In the genomic region with DNA sequence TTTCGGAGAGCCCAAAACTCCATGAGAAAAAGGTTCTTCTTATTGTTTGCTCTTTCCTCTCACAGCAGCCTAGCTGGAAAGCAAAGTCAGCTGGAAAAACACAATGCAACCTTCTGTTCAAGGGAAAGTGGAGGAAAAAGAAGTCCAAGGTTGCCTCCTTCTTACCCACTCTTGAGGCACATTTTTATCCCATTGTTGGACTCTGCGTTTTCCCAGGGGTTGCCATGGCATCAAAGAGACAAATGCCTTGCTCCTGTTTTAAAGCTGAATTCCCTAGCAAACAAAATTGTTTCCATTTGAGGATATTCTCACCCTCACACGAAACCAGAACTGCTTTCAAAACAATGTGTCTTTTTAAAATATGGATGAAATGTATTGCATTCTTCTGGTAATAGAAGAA, we compare ENCODE assay signal across 20 cellular contexts. TPM values are rescaled to one million over a fixed set of nuclear protein-coding genes. Genes with fewer than 3 reads are reported as not detected.
A peak's percentile ranks its signal among the peaks of the same experiment; 100 is the strongest.
DNase-seq lines count a peak whose midpoint lies in the region; ATAC-seq and FAIRE-seq lines count a peak whose summit lies in the region.
"Had no signal": no experiment of that assay in that cellular context is flagged by ENCODE, and none has a peak within 500 bp of the region (broad histone marks: within the 10 kb centered on the region; RNA-seq: fewer than 3 reads in every experiment).

No MANE protein-coding gene starts in this region.

- H3K9me3 ChIP-seq in HAP-1 = no peaks in the 10 kb centered on the region
- H3K9me3 ChIP-seq: BLaER1, gastroesophageal sphincter, lower lobe of right lung, psoas muscle had no signal

- DNase-seq in HAP-1 (ENCODE audit: low spot score in 2 of 2) (peak; percentile 11), amniotic epithelial cell (ENCODE audit: low read depth) (peak; percentile 18), iris pigment epithelial cell (ENCODE audit: low read depth) (peak; percentile 7), renal cortical epithelial cell (ENCODE audit: low read depth) (peak; percentile 40), frontal cortex (ENCODE audit: low spot score in 2 of 2) (no peak)
- DNase-seq in activated effector memory CD4-positive, alpha-beta T cell treated with Interleukin-2 at 50 U/mL for 16 hours = no peak
- DNase-seq: activated CD4-positive, alpha-beta T cell treated with anti-CD3 and anti-CD28 coated beads, Interleukin-2, amount 50 U/mL, for 1 hour; activated CD8-positive, alpha-beta memory T cell treated with anti-CD3 and anti-CD28 coated beads, Interleukin-2, amount 50 U/mL, for 48 hours; activated gamma-delta T cell treated with Interleukin-2 at 50 U/mL for 16 hours; lower lobe of right lung; natural killer cell; NCI-H2029; NK-92 treated with Interleukin-12 subunit alpha and Interleukin-12 subunit beta, amount 100 ng/mL, for 24 hours; psoas muscle had no signal

- H3K27me3 ChIP-seq in HAP-1 (ENCODE audit: low read depth) = no peaks in the 10 kb centered on the region
- H3K27me3 ChIP-seq: BLaER1, gastroesophageal sphincter had no signal

- no peak overlapping the region for H3K4me3 ChIP-seq in HAP-1
- H3K4me3 ChIP-seq: BLaER1, gastroesophageal sphincter, lower lobe of right lung, psoas muscle had no signal

- ATAC-seq in HG02678 (IDR thresholded peaks at IDR 0.05; ENCODE audit: unreplicated experiment) = no peak
- ATAC-seq: gastroesophageal sphincter, lower lobe of right lung, natural killer cell, psoas muscle had no signal

- in situ Hi-C loops in HAP-1 (cut with MboI; ENCODE audit: low sequenced_read_pairs) = no loop called here

- H3K4me1 ChIP-seq in HAP-1 = no peaks in the 10 kb centered on the region
- H3K4me1 ChIP-seq: BLaER1, lower lobe of right lung, psoas muscle had no signal

- H3K36me3 ChIP-seq in HAP-1 (replicated peaks) = no peaks in the 10 kb centered on the region
- H3K36me3 ChIP-seq: BLaER1, gastroesophageal sphincter, lower lobe of right lung had no signal

- FAIRE-seq in frontal cortex (lab: Jason Lieb, UNC) = no peak
- FAIRE-seq: colon, endometrium, RCC 7860 had no signal

RNA-seq across cellular contexts. Expression of gene PALMD, which starts 45.1 kb away (rescaled TPM):
- total RNA-seq in renal cortical epithelial cell (0.20 TPM in 1 of 2 replicates, not detected in the other), frontal cortex (40.8 TPM)
- total RNA-seq: natural killer cell had no signal

Comparison
In these comparisons a context has a peak if more than half of its experiments do, and no peak if none do; other contexts are left out.
1. DNase-seq: peak in HAP-1 (2 of 2), amniotic epithelial cell (single experiment), iris pigment epithelial cell (single experiment) and renal cortical epithelial cell (single experiment); none in frontal cortex (0 of 2) and activated effector memory CD4-positive, alpha-beta T cell treated with Interleukin-2 at 50 U/mL for 16 hours (single experiment).
2. RNA of gene PALMD, which starts 45.1 kb away (total RNA-seq): 40.8 TPM in frontal cortex (single experiment); 0.20 TPM in renal cortical epithelial cell; every median in the first group is over 10 times any median in the second.